12 cellular contexts compared by ENCODE assay signal in genomic region chr16:11561856-11562255, GRCh38. TPM values are rescaled to one million over a fixed set of nuclear protein-coding genes. Genes with fewer than 3 reads are reported as not detected.
DNase-seq lines count a peak whose midpoint lies in the region; ATAC-seq and TF ChIP-seq lines count a peak whose summit lies in the region.
"Had no signal": no experiment of that assay in that cellular context is flagged by ENCODE, and none has a peak within 500 bp of the region (broad histone marks: within the 10 kb centered on the region; RNA-seq: fewer than 3 reads in every experiment).

No MANE protein-coding gene starts in this region.

- H3K79me2 ChIP-seq in GM23338 (replicated peaks; ENCODE audit: insufficient read depth), result peaks cover 97% of the 10 kb centered on the region

- intact Hi-C loops in activated CD8-positive, alpha-beta T cell treated with anti-CD3 and anti-CD28 coated beads for 36 hours (cut with micrococcal nuclease), result no loop called here

- TF ChIP-seq CTCF in GM23338 (conservative IDR thresholded peaks at IDR 0.05; ENCODE audit: low read depth in 2 of 2) (no peak), right atrium auricular region (IDR thresholded peaks at IDR 0.05) (no peak)
- no peak for TF ChIP-seq CTCF in activated CD8-positive, alpha-beta T cell treated with anti-CD3 and anti-CD28 coated beads for 36 hours (IDR thresholded peaks at IDR 0.05)

- H3K36me3 Mint-ChIP-seq in GM23338 (ENCODE audit: low read depth), result peaks cover 8% of the 10 kb centered on the region
- peaks cover 49% of the 10 kb centered on the region for H3K36me3 Mint-ChIP-seq in activated CD8-positive, alpha-beta T cell treated with anti-CD3 and anti-CD28 coated beads for 36 hours (ENCODE audit: low read depth)

- peak overlapping the region; percentile 84 for H3K27ac ChIP-seq in GM23338 (ENCODE audit: low read depth)
- H3K27ac ChIP-seq in right atrium auricular region, result peak overlapping the region; percentile 48 to 61
- H3K27ac ChIP-seq in skin epidermis, result peak overlapping the region in 16 of 21 experiments; percentile 40 to 85 (median 74)

- H3K4me3 ChIP-seq in GM23338 (no peak overlapping the region), right atrium auricular region (no peak overlapping the region), skin epidermis (no peak overlapping the region)

- H3K9me3 ChIP-seq in right atrium auricular region, result no peaks in the 10 kb centered on the region

- H3F3A ChIP-seq in GM23338 (replicated peaks; ENCODE audit: low read depth), result peaks cover 14% of the 10 kb centered on the region

- CTCF ChIA-PET in activated CD8-positive, alpha-beta T cell treated with anti-CD3 and anti-CD28 coated beads for 36 hours (lab: Charles Lee), result interaction anchor here (1.0 to 1.2 kb wide), 2 partner anchors 30 to 106 kb away, joined by 3 to 4 read pairs; no protein-coding TSS in a partner anchor

- H3K4me1 Mint-ChIP-seq in GM23338, result peaks cover 30% of the 10 kb centered on the region
- H3K4me1 Mint-ChIP-seq in activated CD8-positive, alpha-beta T cell treated with anti-CD3 and anti-CD28 coated beads for 36 hours (ENCODE audit: low read depth), result peaks cover 75% of the 10 kb centered on the region

- H3K9me2 ChIP-seq in GM23338 (ENCODE audit: insufficient read depth), result no peaks in the 10 kb centered on the region

- H3K27me3 ChIP-seq in GM23338 (ENCODE audit: insufficient read depth) (no peaks in the 10 kb centered on the region), right atrium auricular region (no peaks in the 10 kb centered on the region)

- H4K20me1 ChIP-seq in GM23338 (replicated peaks; ENCODE audit: insufficient read depth), result peaks cover 19% of the 10 kb centered on the region

- ATAC-seq in GM23338 (no peak), HG03378 (IDR thresholded peaks at IDR 0.05; ENCODE audit: unreplicated experiment) (no peak), GM18909 (IDR thresholded peaks at IDR 0.05; ENCODE audit: poor library complexity, unreplicated experiment) (no peak)
- ATAC-seq in activated CD8-positive, alpha-beta T cell treated with anti-CD3 and anti-CD28 coated beads for 36 hours, result no peak

- 0 out of 2 replicates have a peak overlapping the region, but pooled peaks have one; percentile 13 for H3K27ac Mint-ChIP-seq in GM23338
- H3K27ac Mint-ChIP-seq in activated CD8-positive, alpha-beta T cell treated with anti-CD3 and anti-CD28 coated beads for 36 hours, result peak overlapping the region; percentile 96
- H3K27ac Mint-ChIP-seq: endodermal cell had no signal

- no peak overlapping the region for H3K4me3 Mint-ChIP-seq in GM23338
- H3K4me3 Mint-ChIP-seq in activated CD8-positive, alpha-beta T cell treated with anti-CD3 and anti-CD28 coated beads for 36 hours, result peak overlapping the region; percentile 73
- H3K4me3 Mint-ChIP-seq: endodermal cell had no signal

- H3K4me1 ChIP-seq in GM23338 (ENCODE audit: insufficient read depth), result peaks cover 39% of the 10 kb centered on the region
- H3K4me1 ChIP-seq in right atrium auricular region, result peaks cover 0 to 36% of the 10 kb centered on the region in 2 donors

- POLR2A ChIA-PET in activated CD8-positive, alpha-beta T cell treated with anti-CD3 and anti-CD28 coated beads for 36 hours (lab: Charles Lee), result interaction anchor here (1.0 to 1.7 kb wide), 3 partner anchors 14 to 229 kb away, joined by 3 to 5 read pairs (median 5); no protein-coding TSS in a partner anchor

- H3K27me3 Mint-ChIP-seq in GM23338 (ENCODE audit: insufficient read depth, low read depth, poor library complexity), result peaks cover 17% of the 10 kb centered on the region
- no peaks in the 10 kb centered on the region for H3K27me3 Mint-ChIP-seq in activated CD8-positive, alpha-beta T cell treated with anti-CD3 and anti-CD28 coated beads for 36 hours

- H2AFZ ChIP-seq in GM23338, result no peak overlapping the region

- H3K9me3 Mint-ChIP-seq in GM23338, result no peaks in the 10 kb centered on the region
- H3K9me3 Mint-ChIP-seq in activated CD8-positive, alpha-beta T cell treated with anti-CD3 and anti-CD28 coated beads for 36 hours, result peaks cover 2% of the 10 kb centered on the region
- H3K9me3 Mint-ChIP-seq: endodermal cell had no signal

- no peak overlapping the region; the same call in 1 of the 2 replicates for H3K4me2 ChIP-seq in GM23338

- H3K36me3 ChIP-seq in GM23338 (ENCODE audit: insufficient read depth) (no peaks in the 10 kb centered on the region), right atrium auricular region (no peaks in the 10 kb centered on the region)

- DNase-seq in GM23338 (ENCODE audit: low spot score) (no peak), right atrium auricular region (ENCODE audit: low spot score) (no peak), DMS153 treated with DMSO at 0.1 percent for 48 hours (lab: John Stamatoyannopoulos, UW; ENCODE audit: unreplicated experiment) (no peak), SKM-1 (lab: John Stamatoyannopoulos, UW; ENCODE audit: unreplicated experiment) (no peak)
- no peak for DNase-seq in activated CD8-positive, alpha-beta T cell treated with anti-CD3 and anti-CD28 coated beads for 36 hours
- DNase-seq: activated effector memory CD4-positive, alpha-beta T cell treated with anti-CD3 and anti-CD28 coated beads, Interleukin-2, amount 50 U/mL, for 16 hours; DMS79; endodermal cell; NCI-H524 treated with DMSO at 0.1 percent for 48 hours had no signal

TF ChIP-seq in GM23338, 12 proteins besides CTCF, POLR2A, EP300 and RAD21 (continues in another document):
- TF ChIP-seq JUNB (IDR thresholded peaks at IDR 0.05; ENCODE audit: unreplicated experiment) (no peak), ZNF462 (CRISPR knock-in tag; IDR thresholded peaks at IDR 0.05) (no peak), ZNF114 (CRISPR knock-in tag; IDR thresholded peaks at IDR 0.05) (no peak), POLR2AphosphoS5 (IDR thresholded peaks at IDR 0.05; ENCODE audit: low read depth) (no peak), NANOG (IDR thresholded peaks at IDR 0.05; ENCODE audit: borderline replicate concordance) (no peak), STAT1 (IDR thresholded peaks at IDR 0.05; ENCODE audit: unreplicated experiment) (no peak), EZH2phosphoT487 (IDR thresholded peaks at IDR 0.05; ENCODE audit: unreplicated experiment) (no peak), EZH2 (IDR thresholded peaks at IDR 0.05; ENCODE audit: low read depth, unreplicated experiment) (no peak), CREB1 (CRISPR knock-in tag; IDR thresholded peaks at IDR 0.05; ENCODE audit: low read depth) (no peak)

RNA-seq across cellular contexts. Expression of gene LITAF, which starts 24.9 kb away (rescaled TPM):
- 131 and 139 TPM in 2 replicates for total RNA-seq in GM23338 (2014; rRNA removed; shearing (Covaris generic))
- polyA plus RNA-seq in GM23338 (2016; fragmentation: Nextera tagmentation; extraction: Ambion mirVana), result 147 and 158 TPM in 2 replicates
- total RNA-seq in activated CD8-positive, alpha-beta T cell treated with anti-CD3 and anti-CD28 coated beads for 36 hours, result 100 to 1,000 TPM; 108 to 110 TPM
- 10 to 100 TPM; 48.1 to 50.7 TPM for total RNA-seq in right atrium auricular region
